19 cellular contexts compared by ENCODE assay signal in genomic region chr4:147037089-147037488, GRCh38.
A peak's percentile ranks its signal among the peaks of the same experiment; 100 is the strongest.
DNase-seq lines count a peak whose midpoint lies in the region; ATAC-seq and TF ChIP-seq lines count a peak whose summit lies in the region.
"Had no signal": no experiment of that assay in that cellular context is flagged by ENCODE, and none has a peak within 500 bp of the region (broad histone marks: within the 10 kb centered on the region; RNA-seq: fewer than 3 reads in every experiment).

No MANE protein-coding gene starts in this region.

- POLR2A ChIA-PET in Caco-2 (lab: Charles Lee), result no interaction called here

- no peak for TF ChIP-seq POLR2A in stomach (IDR thresholded peaks at IDR 0.05)

- H3K9me3 ChIP-seq in right atrium auricular region, result no peaks in the 10 kb centered on the region
- no peaks in the 10 kb centered on the region for H3K9me3 ChIP-seq in stomach
- no peaks in the 10 kb centered on the region for H3K9me3 ChIP-seq in Caco-2

- CTCF ChIA-PET in Caco-2 (lab: Charles Lee), result interaction anchor here (0.5 kb wide), 1 partner anchor 215 kb away, joined by 5 read pairs; no protein-coding TSS in a partner anchor

- peaks cover 23% of the 10 kb centered on the region for H3K27me3 Mint-ChIP-seq in Caco-2 (ENCODE audit: insufficient read depth, unreplicated experiment)

- no peak overlapping the region for H3K27ac Mint-ChIP-seq in Caco-2 (ENCODE audit: unreplicated experiment)
- H3K27ac Mint-ChIP-seq: CD4-positive, alpha-beta T cell; HFFc6; IgD-negative memory B cell had no signal

- no peaks in the 10 kb centered on the region for H3K27me3 ChIP-seq in right atrium auricular region
- H3K27me3 ChIP-seq in stomach, result peaks cover 0 to 10% (median 0%) of the 10 kb centered on the region in 3 donors
- H3K27me3 ChIP-seq in Caco-2 (replicated peaks; ENCODE audit: control insufficient read depth, insufficient read depth, low read length), result no peaks in the 10 kb centered on the region

- intact Hi-C loops in Right ventricle myocardium superior (cut with DNase I), result no loop called here
- intact Hi-C loops in stomach (cut with DNase I; ENCODE audit: low total_unique reads), result no loop called here
- intact Hi-C loops in Caco-2 (cut with micrococcal nuclease; ENCODE audit: unreplicated experiment), result no loop called here

- no TSS peak for BruUV-seq in Caco-2 (replicated peaks; lab: Mats Ljungman, UMichigan)

- H3K4me1 ChIP-seq in right atrium auricular region (no peaks in the 10 kb centered on the region), stomach (peaks cover 0 to 6% (median 0%) of the 10 kb centered on the region in 4 donors), Caco-2 (no peaks in the 10 kb centered on the region)

- TF ChIP-seq CTCF in right atrium auricular region (IDR thresholded peaks at IDR 0.05) (no peak), stomach (IDR thresholded peaks at IDR 0.05) (no peak), Caco-2 (IDR thresholded peaks at IDR 0.05; ENCODE audit: insufficient read depth in 1 of 2, low read depth in 1 of 2, low read length in 1 of 2, severe bottlenecking in 1 of 2, unreplicated experiment in 1 of 2) (no peak)

- H3K36me3 ChIP-seq in right atrium auricular region (no peaks in the 10 kb centered on the region), stomach (no peaks in the 10 kb centered on the region), Caco-2 (ENCODE audit: control insufficient read depth, insufficient read depth, low read length) (no peaks in the 10 kb centered on the region)

- H3K4me3 Mint-ChIP-seq in Caco-2 (ENCODE audit: unreplicated experiment), result no peak overlapping the region
- H3K4me3 Mint-ChIP-seq: CD4-positive, alpha-beta T cell; HFFc6; IgD-negative memory B cell had no signal

- no peak overlapping the region for H3K4me3 ChIP-seq in right atrium auricular region
- no peak overlapping the region for H3K4me3 ChIP-seq in stomach
- no peak overlapping the region for H3K4me3 ChIP-seq in Caco-2 (ENCODE audit: low read depth, low read length)

- peak; percentile 84 for ATAC-seq in Right ventricle myocardium superior (ENCODE audit: poor library complexity)
- ATAC-seq: HCT116, HepG2 had no signal

- DNase-seq in Right ventricle myocardium superior (peak; percentile 37), right atrium auricular region (ENCODE audit: low spot score) (no peak), astrocyte of the hippocampus (ENCODE audit: low read depth, low spot score) (peak; percentile 73), globus pallidus (ENCODE audit: low spot score) (peak; percentile 26), stomach (peak; percentile 46), UCSD-AML1 (lab: John Stamatoyannopoulos, UW; ENCODE audit: unreplicated experiment) (no peak), Caco-2 (no peak)
- no peak for DNase-seq in activated CD4-positive, alpha-beta T cell treated with anti-CD3 and anti-CD28 coated beads for 1 hour
- DNase-seq: CD4-positive, alpha-beta T cell; DMS153; DMS79; GF-D8; GOT3; H7; HFFc6 had no signal

- no peaks in the 10 kb centered on the region for H3K36me3 Mint-ChIP-seq in Caco-2 (ENCODE audit: insufficient read depth, unreplicated experiment)
- H3K36me3 Mint-ChIP-seq: IgD-negative memory B cell had no signal

- H3K9me3 Mint-ChIP-seq in Caco-2 (ENCODE audit: unreplicated experiment), result no peaks in the 10 kb centered on the region
- H3K9me3 Mint-ChIP-seq: CD4-positive, alpha-beta T cell; HFFc6; IgD-negative memory B cell had no signal

- no peak for TF ChIP-seq EP300 in stomach (IDR thresholded peaks at IDR 0.05)

- H3K27ac ChIP-seq in right atrium auricular region (no peak overlapping the region), stomach (no peak overlapping the region)
- H3K27ac ChIP-seq: C4-2B had no signal

- no peaks in the 10 kb centered on the region for H3K4me1 Mint-ChIP-seq in Caco-2 (ENCODE audit: low read depth, unreplicated experiment)
- H3K4me1 Mint-ChIP-seq: IgD-negative memory B cell had no signal

- 50 to 75% (median 63%) methylated on average over 4 of the region's 4 CpGs for WGBS in stomach, 5 donors

Comparison
In these comparisons a context has a peak if more than half of its experiments do, and no peak if none do; other contexts are left out.
1. DNase-seq: peak in Right ventricle myocardium superior (single experiment), astrocyte of the hippocampus (single experiment), globus pallidus (single experiment) and stomach (single experiment); none in right atrium auricular region (single experiment), activated CD4-positive, alpha-beta T cell treated with anti-CD3 and anti-CD28 coated beads for 1 hour (single experiment), UCSD-AML1 (single experiment) and Caco-2 (0 of 2).